Comparison of ENCODE assay signal across 8 cellular contexts in the genomic region with DNA sequence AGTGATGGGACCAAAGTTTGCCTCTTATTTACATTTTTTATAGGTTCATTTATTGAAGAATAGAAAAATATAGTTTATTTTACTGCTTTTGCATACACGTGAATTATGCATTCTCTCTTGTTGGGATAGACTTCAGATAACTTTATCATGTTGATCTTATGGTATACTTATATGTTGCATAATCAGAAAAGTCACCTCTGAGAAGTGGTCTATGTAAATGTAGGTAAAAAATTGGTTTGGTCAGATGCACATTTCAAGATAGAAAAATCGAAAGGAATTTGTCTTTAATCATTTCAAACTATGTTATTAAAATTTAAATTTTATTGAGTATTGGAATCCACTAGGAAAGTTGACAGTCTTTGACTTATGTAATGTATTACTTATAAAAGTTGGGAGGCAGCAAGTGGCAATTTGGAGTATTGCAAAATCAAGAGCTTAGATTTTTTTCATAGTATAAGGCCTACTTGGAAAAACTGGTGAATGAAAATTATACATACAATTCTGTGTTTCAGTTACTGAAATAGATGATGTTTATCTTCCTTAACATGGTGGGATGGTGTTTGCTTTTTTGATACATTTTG. TPM values are rescaled to one million over a fixed set of nuclear protein-coding genes. Genes with fewer than 3 reads are reported as not detected.
DNase-seq lines count a peak whose midpoint lies in the region; ATAC-seq and TF ChIP-seq lines count a peak whose summit lies in the region.

No MANE protein-coding gene starts in this region.

- TF ChIP-seq CTCF in hepatocyte (IDR thresholded peaks at IDR 0.05; ENCODE audit: poor library complexity): no peak
- no peak for TF ChIP-seq CTCF in suprapubic skin (IDR thresholded peaks at IDR 0.05)

- TF ChIP-seq POLR2A in suprapubic skin (IDR thresholded peaks at IDR 0.05): no peak

- peak overlapping the region; percentile 93 for H3K4me3 ChIP-seq in hepatocyte
- peak overlapping the region; percentile 82 for H3K4me3 ChIP-seq in suprapubic skin

- no peaks in the 10 kb centered on the region for H3K9me2 ChIP-seq in hepatocyte (replicated peaks; ENCODE audit: insufficient read depth)

- no peak overlapping the region for H3K27ac ChIP-seq in hepatocyte
- no peak overlapping the region for H3K27ac ChIP-seq in suprapubic skin

- CTCF ChIA-PET in activated naive CD4-positive, alpha-beta T cell treated with anti-CD3 and anti-CD28 coated beads, Interleukin-2, amount 10 ng/mL, durations not matched to agents 7 days and 5 days (lab: Charles Lee): no interaction called here
- CTCF ChIA-PET in T-cell (lab: Charles Lee): interaction anchor here in 1 of 2 donors (1.2 kb wide), 1 partner anchor 126 kb away, joined by 6 read pairs; no protein-coding TSS in a partner anchor

- no peak for DNase-seq in activated naive CD4-positive, alpha-beta T cell treated with anti-CD3 and anti-CD28 coated beads, Interleukin-2, amount 10 ng/mL, durations not matched to agents 7 days and 5 days
- no peak for DNase-seq in activated naive CD4-positive, alpha-beta T cell treated with Interleukin-2 at 50 U/mL for 16 hours
- no peak for DNase-seq in T-cell
- DNase-seq in hepatocyte (ENCODE audit: low spot score): no peak
- DNase-seq in suprapubic skin (ENCODE audit: low spot score in 2 of 2): no peak
- no peak for DNase-seq in cerebellar nuclear complex (lab: John Stamatoyannopoulos, UW)
- DNase-seq in DMS 273 treated with DMSO at 0.1 percent for 48 hours (lab: John Stamatoyannopoulos, UW): no peak

- H3K4me1 Mint-ChIP-seq in activated naive CD4-positive, alpha-beta T cell treated with anti-CD3 and anti-CD28 coated beads, Interleukin-2, amount 10 ng/mL, durations not matched to agents 7 days and 5 days: peaks cover 48% of the 10 kb centered on the region
- peaks cover 64 to 74% (median 68%) of the 10 kb centered on the region in 3 donors for H3K4me1 Mint-ChIP-seq in T-cell

- no peaks in the 10 kb centered on the region for H3K9me3 Mint-ChIP-seq in activated naive CD4-positive, alpha-beta T cell treated with anti-CD3 and anti-CD28 coated beads, Interleukin-2, amount 10 ng/mL, durations not matched to agents 7 days and 5 days
- H3K9me3 Mint-ChIP-seq in T-cell: no peaks in the 10 kb centered on the region

- no peak overlapping the region for H3K27ac Mint-ChIP-seq in activated naive CD4-positive, alpha-beta T cell treated with anti-CD3 and anti-CD28 coated beads, Interleukin-2, amount 10 ng/mL, durations not matched to agents 7 days and 5 days
- peak overlapping the region in 1 of 2 donors; percentile 65 for H3K27ac Mint-ChIP-seq in T-cell

- 56% methylated on average over 2 of the region's 2 CpGs for WGBS in hepatocyte (ENCODE audit: low lambda C conversion rate, missing lambda C conversion rate)
- 32% methylated on average over 2 of the region's 2 CpGs for WGBS in suprapubic skin

- POLR2A ChIA-PET in T-cell (lab: Charles Lee): interaction anchor here (0.5 to 1.1 kb wide), 5 partner anchors 10 to 64 kb away, joined by 3 to 5 read pairs (median 4); no protein-coding TSS in a partner anchor

- peaks cover 68% of the 10 kb centered on the region for H3K79me2 ChIP-seq in hepatocyte

- H3K9me3 ChIP-seq in hepatocyte (ENCODE audit: low read depth): no peaks in the 10 kb centered on the region
- H3K9me3 ChIP-seq in suprapubic skin: no peaks in the 10 kb centered on the region

- peaks cover 5% of the 10 kb centered on the region for H3K36me3 Mint-ChIP-seq in activated naive CD4-positive, alpha-beta T cell treated with anti-CD3 and anti-CD28 coated beads, Interleukin-2, amount 10 ng/mL, durations not matched to agents 7 days and 5 days
- H3K36me3 Mint-ChIP-seq in T-cell: peaks cover 4% of the 10 kb centered on the region

- ATAC-seq in T-cell (replicated peaks in 1 of 4): no peak
- ATAC-seq in HG03045 (IDR thresholded peaks at IDR 0.05; ENCODE audit: unreplicated experiment): no peak

- H3K27me3 ChIP-seq in hepatocyte (no peaks in the 10 kb centered on the region), suprapubic skin (no peaks in the 10 kb centered on the region)

- peaks cover 63% of the 10 kb centered on the region for H4K20me1 ChIP-seq in hepatocyte (ENCODE audit: insufficient read depth, poor library complexity, severe bottlenecking)

- H3K27me3 Mint-ChIP-seq in activated naive CD4-positive, alpha-beta T cell treated with anti-CD3 and anti-CD28 coated beads, Interleukin-2, amount 10 ng/mL, durations not matched to agents 7 days and 5 days: no peaks in the 10 kb centered on the region
- no peaks in the 10 kb centered on the region for H3K27me3 Mint-ChIP-seq in T-cell

- peak overlapping the region; percentile 99 for H3K4me3 Mint-ChIP-seq in activated naive CD4-positive, alpha-beta T cell treated with anti-CD3 and anti-CD28 coated beads, Interleukin-2, amount 10 ng/mL, durations not matched to agents 7 days and 5 days
- peak overlapping the region; percentile 98 to 100 (median 98) for H3K4me3 Mint-ChIP-seq in T-cell

- H2AFZ ChIP-seq in hepatocyte: no peak overlapping the region

- TF ChIP-seq EP300 in suprapubic skin (IDR thresholded peaks at IDR 0.05): no peak

- H3K4me1 ChIP-seq in hepatocyte (ENCODE audit: insufficient read depth) (peaks cover 22% of the 10 kb centered on the region), suprapubic skin (peaks cover 53% of the 10 kb centered on the region)

- H3K36me3 ChIP-seq in hepatocyte (replicated peaks; ENCODE audit: insufficient read depth, low read depth) (no peaks in the 10 kb centered on the region), suprapubic skin (peaks cover 3% of the 10 kb centered on the region)

- peak overlapping the region; percentile 82 for H3K4me2 ChIP-seq in hepatocyte

RNA-seq across cellular contexts. Expression of gene PHF3, which starts 2.4 kb away (rescaled TPM):
- total RNA-seq in T-cell (100 to 1,000 TPM in 1 of 5 donors, 10 to 100 TPM in 4; 78.5 to 110 (median 93.3) TPM), hepatocyte (72.8 and 79.2 TPM in 2 replicates), suprapubic skin (10 to 100 TPM; 38.1 to 98.5 (median 49.3) TPM)
- 15.2 and 18.0 TPM in 2 replicates for polyA plus RNA-seq in hepatocyte
